ENCODE assay signal across 12 cellular contexts in genomic region chr6:18269253-18269652, GRCh38. TPM values are rescaled to one million over a fixed set of nuclear protein-coding genes. Genes with fewer than 3 reads are reported as not detected.
A peak's percentile ranks its signal among the peaks of the same experiment; 100 is the strongest.
DNase-seq lines count a peak whose midpoint lies in the region; ATAC-seq and TF ChIP-seq lines count a peak whose summit lies in the region.
"Had no signal": no experiment of that assay in that cellular context is flagged by ENCODE, and none has a peak within 500 bp of the region (broad histone marks: within the 10 kb centered on the region; RNA-seq: fewer than 3 reads in every experiment).

No MANE protein-coding gene starts in this region.

- H3K27ac ChIP-seq in Karpas-422 (ENCODE audit: low read length) = no peak overlapping the region
- H3K27ac ChIP-seq: esophagus squamous epithelium had no signal

- no peak overlapping the region for H3K9ac ChIP-seq in Karpas-422 (ENCODE audit: low read length)

- no peaks in the 10 kb centered on the region for H3K27me3 ChIP-seq in Karpas-422 (ENCODE audit: low read length)
- H3K27me3 ChIP-seq: esophagus squamous epithelium had no signal

- H3K79me2 ChIP-seq in Karpas-422 (ENCODE audit: low read length) = peaks cover under 1% of the 10 kb centered on the region; the same call in 1 of the 2 replicates

- H3K4me2 ChIP-seq in Karpas-422 (ENCODE audit: low read depth, low read length, poor library complexity, severe bottlenecking) = no peak overlapping the region

- H3K4me3 ChIP-seq in Karpas-422 (ENCODE audit: low read length) (no peak overlapping the region), astrocyte of the spinal cord (ENCODE audit: low read depth, low read length) (no peak overlapping the region)
- H3K4me3 ChIP-seq: esophagus squamous epithelium had no signal

- DNase-seq in AG20443 (ENCODE audit: low spot score) (peak; percentile 54), Karpas-422 (no peak), astrocyte of the spinal cord (ENCODE audit: low read depth, low spot score) (peak; percentile 26), kidney glomerular epithelial cell (lab: John Stamatoyannopoulos, UW) (no peak), sciatic nerve (ENCODE audit: low spot score) (no peak)
- DNase-seq: CD8-positive, alpha-beta T cell; esophagus squamous epithelium; NCI-H1417 treated with DMSO at 0.1 percent for 48 hours; SW 1271 had no signal

- no peaks in the 10 kb centered on the region for H3K36me3 ChIP-seq in Karpas-422 (ENCODE audit: insufficient read depth, low read length)
- H3K36me3 ChIP-seq: esophagus squamous epithelium had no signal

- H4K20me1 ChIP-seq in Karpas-422 (ENCODE audit: insufficient read depth, low read depth, low read length) = no peaks in the 10 kb centered on the region

- ATAC-seq in GM18868 (IDR thresholded peaks at IDR 0.05; ENCODE audit: unreplicated experiment) (peak; percentile 55), GM21367 (IDR thresholded peaks at IDR 0.05; ENCODE audit: unreplicated experiment) (no peak), sciatic nerve (no peak), HG02623 (IDR thresholded peaks at IDR 0.05; ENCODE audit: unreplicated experiment) (no peak)
- ATAC-seq: CD8-positive, alpha-beta T cell had no signal

- no peak for TF ChIP-seq CTCF in astrocyte of the spinal cord (IDR thresholded peaks at IDR 0.05; ENCODE audit: low read depth, low read length)

- in situ Hi-C loops in astrocyte of the spinal cord (cut with HindIII; ENCODE audit: low sequenced_read_pairs) = no loop called here

- H3K4me1 ChIP-seq in Karpas-422 (ENCODE audit: low read length) = peaks cover 16% of the 10 kb centered on the region

- peak overlapping the region; percentile 30; the same call in 1 of the 2 replicates for H2AFZ ChIP-seq in Karpas-422 (ENCODE audit: low read length)

- no peaks in the 10 kb centered on the region for H3K9me2 ChIP-seq in Karpas-422 (replicated peaks; ENCODE audit: insufficient read depth, low read length)

- H3K9me3 ChIP-seq in Karpas-422 (ENCODE audit: low read length) = no peaks in the 10 kb centered on the region
- H3K9me3 ChIP-seq: esophagus squamous epithelium had no signal

- intact Hi-C loops in sciatic nerve (cut with DNase I) = no loop called here

RNA-seq across cellular contexts. Expression of gene DEK, which starts 4.9 kb away (rescaled TPM):
- total RNA-seq in Karpas-422 (2014; rRNA removed; shearing (Covaris generic); ENCODE audit: low replicate concordance) = 154 and 156 TPM in 2 replicates
- total RNA-seq in sciatic nerve = 85.3 TPM

Comparison
In these comparisons a context has a peak if more than half of its experiments do, and no peak if none do; other contexts are left out.
1. DNase-seq: peak in AG20443 (single experiment) and astrocyte of the spinal cord (single experiment); none in Karpas-422 (single experiment), kidney glomerular epithelial cell (single experiment) and sciatic nerve (single experiment).